In genomic region chr13:81207221-81207620, GRCh38 we compare ENCODE assay signal across 22 cellular contexts.
"Had no signal": no experiment of that assay in that cellular context is flagged by ENCODE, and none has a peak within 500 bp of the region (broad histone marks: within the 10 kb centered on the region; RNA-seq: fewer than 3 reads in every experiment).

No MANE protein-coding gene starts in this region.

- H3K27me3 ChIP-seq: SJSA1 had no signal

- H3K9me3 ChIP-seq: SJSA1 had no signal

- H3K36me3 ChIP-seq: SJSA1 had no signal

- H3K4me2 ChIP-seq: KMS-11 had no signal

- ATAC-seq: HepG2, K562 had no signal

- H3K4me1 ChIP-seq: SJSA1 had no signal

- H3K27ac ChIP-seq: KMS-11, SJSA1, SK-N-MC had no signal

- H3K9ac ChIP-seq: KMS-11 had no signal

- DNase-seq: Kasumi-1, MM.1S, NCI-H1092 treated with DMSO at 0.1 percent for 48 hours, NCI-H1436, NCI-H187, NCI-H2029, NCI-H2081 treated with DMSO at 0.1 percent for 48 hours, NCI-H2171, NCI-H226, NCI-H446, NCI-H510A, NCI-H524 treated with DMSO at 0.1 percent for 48 hours, NCI-H69, NCI-H774, Right ventricle myocardium superior, RPMI8226, SIG-M5 had no signal

- H3K4me3 ChIP-seq: K562, SJSA1, SK-N-MC had no signal
